ENCODE assay signal across 31 cellular contexts in genomic region chr6:134099770-134100169, GRCh38.
"Had no signal": no experiment of that assay in that cellular context is flagged by ENCODE, and none has a peak within 500 bp of the region (broad histone marks: within the 10 kb centered on the region; RNA-seq: fewer than 3 reads in every experiment).

No MANE protein-coding gene starts in this region.

- H3K4me3 ChIP-seq: neural progenitor cell, ovary, psoas muscle, skin epidermis, smooth muscle cell, spleen, suprapubic skin, testis, tibial artery, transverse colon, upper lobe of right lung, uterus had no signal

- H3K4me3 Mint-ChIP-seq: natural killer cell; nephron; neural progenitor cell; stimulated activated memory B cell treated with anti-CD40 and anti-IgM and Interleukin-4, amounts not matched to agents 10 μg/mL and 1 μg/mL and 100 μg/mL, for 72 hours; stimulated activated naive CD8-positive, alpha-beta T cell treated with anti-CD3 and anti-CD28 coated beads, Interleukin-15, amount 100 ng/mL, for 72 hours; type B pancreatic cell had no signal

- ATAC-seq: natural killer cell; psoas muscle; right cardiac atrium; sciatic nerve; stimulated activated memory B cell treated with anti-CD40 and anti-IgM and Interleukin-4, amounts not matched to agents 10 μg/mL and 1 μg/mL and 100 μg/mL, for 72 hours; stimulated activated naive CD8-positive, alpha-beta T cell treated with anti-CD3 and anti-CD28 coated beads, Interleukin-15, amount 100 ng/mL, for 72 hours; stimulated activated naive CD8-positive, alpha-beta T cell treated with anti-CD3 and anti-CD28 coated beads, Interleukin-15, Interleukin-2, amounts not matched to agents 100 U/mL and 50 U/mL, for 24 hours; upper lobe of right lung had no signal

- H3K36me3 ChIP-seq: neural progenitor cell, ovary, spleen, suprapubic skin, tibial artery, transverse colon, upper lobe of right lung, uterus had no signal

- DNase-seq: natural killer cell; occipital lobe; ovary; posterior cingulate gyrus; psoas muscle; right cardiac atrium; spleen; stimulated activated CD4-positive, alpha-beta T cell treated with anti-CD3 and anti-CD28 coated beads, Interleukin-12 subunit alpha, Interleukin-12 subunit beta, amount 100 ng/mL, for 4 hours; stimulated activated CD4-positive, alpha-beta T cell treated with anti-CD3 and anti-CD28 coated beads, Interleukin-1b, Interleukin-23, amount 100 ng/mL, for 48 hours; stimulated activated CD4-positive, alpha-beta T cell treated with anti-CD3 and anti-CD28 coated beads, Interleukin-4, amount 100 ng/mL, for 1 hour; stimulated activated CD4-positive, alpha-beta T cell treated with anti-CD3 and anti-CD28 coated beads, Interleukin-4, amount 100 ng/mL, for 4 hours; stimulated activated CD8-positive, alpha-beta memory T cell treated with anti-CD3 and anti-CD28 coated beads, Interleukin-4, amount 100 ng/mL, for 48 hours; stimulated activated naive CD4-positive, alpha-beta T cell; stimulated activated naive CD8-positive, alpha-beta T cell treated with anti-CD3 and anti-CD28 coated beads, Interleukin-15, amount 100 ng/mL, for 72 hours; stimulated activated naive CD8-positive, alpha-beta T cell treated with anti-CD3 and anti-CD28 coated beads, Interleukin-15, Interleukin-2, amounts not matched to agents 100 U/mL and 50 U/mL, for 24 hours; substantia nigra; testis; tibial artery; transverse colon; upper lobe of right lung; uterus had no signal

- H3K4me2 ChIP-seq: neural progenitor cell, smooth muscle cell had no signal

- H3K27ac Mint-ChIP-seq: natural killer cell; nephron; neural progenitor cell; progenitor cell of endocrine pancreas; stimulated activated memory B cell treated with anti-CD40 and anti-IgM and Interleukin-4, amounts not matched to agents 10 μg/mL and 1 μg/mL and 100 μg/mL, for 72 hours; stimulated activated naive CD8-positive, alpha-beta T cell treated with anti-CD3 and anti-CD28 coated beads, Interleukin-15, amount 100 ng/mL, for 72 hours; type B pancreatic cell had no signal

- H3K4me1 ChIP-seq: parathyroid adenoma, psoas muscle, spleen, suprapubic skin, testis, tibial artery, transverse colon, upper lobe of right lung, uterus had no signal

- H3K27me3 Mint-ChIP-seq: progenitor cell of endocrine pancreas, type B pancreatic cell had no signal

- H3K9ac ChIP-seq: neural progenitor cell, parathyroid adenoma had no signal

- H3K27me3 ChIP-seq: neural progenitor cell, ovary, suprapubic skin, testis, upper lobe of right lung, uterus had no signal

- H3K4me1 Mint-ChIP-seq: natural killer cell; nephron; stimulated activated memory B cell treated with anti-CD40 and anti-IgM and Interleukin-4, amounts not matched to agents 10 μg/mL and 1 μg/mL and 100 μg/mL, for 72 hours; stimulated activated naive CD8-positive, alpha-beta T cell treated with anti-CD3 and anti-CD28 coated beads, Interleukin-15, amount 100 ng/mL, for 72 hours had no signal

- H2AFZ ChIP-seq: parathyroid adenoma had no signal

- H3K36me3 Mint-ChIP-seq: natural killer cell; neural progenitor cell; stimulated activated memory B cell treated with anti-CD40 and anti-IgM and Interleukin-4, amounts not matched to agents 10 μg/mL and 1 μg/mL and 100 μg/mL, for 72 hours; type B pancreatic cell had no signal

- H3K9me3 Mint-ChIP-seq: natural killer cell; nephron; stimulated activated naive CD8-positive, alpha-beta T cell treated with anti-CD3 and anti-CD28 coated beads, Interleukin-15, amount 100 ng/mL, for 72 hours; type B pancreatic cell had no signal

- H3K27ac ChIP-seq: neural progenitor cell, ovary, parathyroid adenoma, psoas muscle, skin epidermis, spleen, suprapubic skin, testis, tibial artery, transverse colon, upper lobe of right lung, uterus had no signal

- H3K9me3 ChIP-seq: ovary, psoas muscle, spleen, suprapubic skin, testis, tibial artery, transverse colon, upper lobe of right lung, uterus had no signal

- H3K79me2 ChIP-seq: parathyroid adenoma had no signal
